Comparison of ENCODE assay signal across 8 cellular contexts in the genomic region with DNA sequence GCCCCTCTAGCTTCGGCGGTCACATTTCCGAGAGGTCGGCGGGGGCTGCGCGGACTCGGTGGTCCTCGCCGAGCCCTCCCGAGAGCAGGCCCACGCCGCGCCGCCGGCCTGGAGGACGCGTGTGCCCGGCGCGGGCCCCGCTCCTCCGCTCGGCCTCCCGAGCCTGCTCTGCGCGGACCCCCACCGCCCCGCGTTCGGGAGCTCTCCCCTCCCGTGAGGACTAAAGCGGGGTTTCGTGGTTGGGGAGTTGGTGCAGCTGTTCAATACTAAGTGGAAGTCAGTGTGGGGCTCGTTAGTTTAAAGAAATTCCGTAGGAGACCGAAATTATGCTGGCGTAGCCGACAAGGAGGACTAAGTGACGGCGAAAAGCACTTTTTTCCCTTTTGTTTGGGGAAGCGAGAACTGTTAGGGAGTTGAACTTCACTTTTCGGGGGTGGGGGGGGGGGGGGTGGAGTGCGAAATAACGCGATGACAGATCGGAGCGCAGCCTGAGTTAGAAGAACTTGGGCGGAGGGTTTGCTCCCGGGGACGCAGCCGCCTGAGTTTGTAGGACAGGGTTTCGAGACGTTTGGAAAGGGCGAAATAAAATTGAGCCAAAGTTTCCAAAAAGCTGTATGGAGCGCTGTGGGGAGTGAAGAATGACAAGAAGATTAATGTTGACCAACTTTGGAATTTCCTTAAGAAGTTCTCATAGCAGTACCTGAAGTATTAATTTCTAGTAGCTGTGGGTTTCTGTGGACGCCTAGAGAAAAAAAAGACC. TPM values are rescaled to one million over a fixed set of nuclear protein-coding genes. Genes with fewer than 3 reads are reported as not detected.
DNase-seq lines count a peak whose midpoint lies in the region; ATAC-seq and FAIRE-seq lines count a peak whose summit lies in the region.

No MANE protein-coding gene starts in this region.

- H3K36me3 ChIP-seq in esophagus (ENCODE audit: control insufficient read depth in 2 of 2, insufficient read depth in 2 of 2, low read length in 1 of 2), result no peaks in the 10 kb centered on the region

- H3K27me3 ChIP-seq in esophagus (ENCODE audit: control insufficient read depth in 1 of 2, insufficient read depth in 2 of 2, low read length in 2 of 2), result no peaks in the 10 kb centered on the region

- H3K9me3 ChIP-seq in esophagus (ENCODE audit: control insufficient read depth in 2 of 2, insufficient read depth in 1 of 2, low read depth in 1 of 2, low read length in 1 of 2), result no peaks in the 10 kb centered on the region

- peaks cover 9% of the 10 kb centered on the region for H3K36me3 Mint-ChIP-seq in natural killer cell treated with Interleukin-12 subunit alpha and Interleukin-12 subunit beta and Interleukin-15 and Interleukin-18, amount 100 ng/mL, for 72 hours

- peaks cover 51 to 58% of the 10 kb centered on the region in 2 donors for H3K4me1 Mint-ChIP-seq in natural killer cell treated with Interleukin-12 subunit alpha and Interleukin-12 subunit beta and Interleukin-15 and Interleukin-18, amount 100 ng/mL, for 72 hours (ENCODE audit: low read depth in 2 of 2)

- peak overlapping the region; percentile 92 to 99 for H3K27ac ChIP-seq in esophagus (ENCODE audit: low read depth in 2 of 2, low read length in 1 of 2)

- no peaks in the 10 kb centered on the region for H3K4me1 ChIP-seq in esophagus (ENCODE audit: control insufficient read depth in 2 of 2, insufficient read depth in 2 of 2, low read length in 1 of 2)

- WGBS in esophagus, 2 donors, result 0% methylated on average over 51 to 57 of the region's 57 CpGs

- H3K9me3 Mint-ChIP-seq in natural killer cell treated with Interleukin-12 subunit alpha and Interleukin-12 subunit beta and Interleukin-15 and Interleukin-18, amount 100 ng/mL, for 72 hours, result no peaks in the 10 kb centered on the region

- ATAC-seq in GM18867 (IDR thresholded peaks at IDR 0.05; ENCODE audit: unreplicated experiment) (peak; percentile 1), HG03520 (IDR thresholded peaks at IDR 0.05; ENCODE audit: unreplicated experiment) (no peak)
- no peak for ATAC-seq in natural killer cell treated with Interleukin-12 subunit alpha and Interleukin-12 subunit beta and Interleukin-15 and Interleukin-18, amount 100 ng/mL, for 72 hours

- peak overlapping the region; percentile 90 to 96 for H3K4me3 ChIP-seq in esophagus (ENCODE audit: low read depth in 1 of 2, low read length in 2 of 2)

- H3K4me3 Mint-ChIP-seq in natural killer cell treated with Interleukin-12 subunit alpha and Interleukin-12 subunit beta and Interleukin-15 and Interleukin-18, amount 100 ng/mL, for 72 hours, result peak overlapping the region; percentile 97

- H3K27me3 Mint-ChIP-seq in natural killer cell treated with Interleukin-12 subunit alpha and Interleukin-12 subunit beta and Interleukin-15 and Interleukin-18, amount 100 ng/mL, for 72 hours, result peaks cover 6% of the 10 kb centered on the region in 2 donors

- peak overlapping the region; percentile 94 to 96 for H3K27ac Mint-ChIP-seq in natural killer cell treated with Interleukin-12 subunit alpha and Interleukin-12 subunit beta and Interleukin-15 and Interleukin-18, amount 100 ng/mL, for 72 hours

- DNase-seq in A172 (ENCODE audit: low spot score) (peak; percentile 16), NCI-H1105 (lab: John Stamatoyannopoulos, UW) (peak; percentile 19), activated T-cell treated with anti-CD3 and anti-CD28 coated beads for 24 hours (ENCODE audit: low read depth) (peak; percentile 28), urothelium cell line (ENCODE audit: low spot score) (peak; percentile 49)
- peak; percentile 63 for DNase-seq in natural killer cell treated with Interleukin-12 subunit alpha and Interleukin-12 subunit beta and Interleukin-15 and Interleukin-18, amount 100 ng/mL, for 72 hours (ENCODE audit: low spot score)

- FAIRE-seq in urothelium cell line (lab: Jason Lieb, UNC), result no peak

RNA-seq across cellular contexts. Expression of a gene that starts 1.3 kb away (rescaled TPM):
- 62.7 and 81.2 TPM in 2 replicates for total RNA-seq in A172 (2014; rRNA removed; shearing (Covaris generic))
- 10 to 100 TPM in 1 of 2 donors, 1 to 10 TPM in 1; 5.6 to 15.1 TPM for polyA plus RNA-seq in esophagus
- 100 to 1,000 TPM in 1 of 2 donors, 10 to 100 TPM in 1; 91.8 to 123 TPM for total RNA-seq in natural killer cell treated with Interleukin-12 subunit alpha and Interleukin-12 subunit beta and Interleukin-15 and Interleukin-18, amount 100 ng/mL, for 72 hours
